9 cellular contexts compared by ENCODE assay signal in genomic region chr10:58157076-58157766, GRCh38.
DNase-seq lines count a peak whose midpoint lies in the region; ATAC-seq and TF ChIP-seq lines count a peak whose summit lies in the region.
"Had no signal": no experiment of that assay in that cellular context is flagged by ENCODE, and none has a peak within 500 bp of the region (broad histone marks: within the 10 kb centered on the region; RNA-seq: fewer than 3 reads in every experiment).

No MANE protein-coding gene starts in this region.

- intact Hi-C loops in sigmoid colon (cut with DNase I): no loop called here
- intact Hi-C loops in lower lobe of right lung (cut with DNase I): no loop called here

- H3K9me3 ChIP-seq in SJSA1 (replicated peaks) (no peaks in the 10 kb centered on the region), sigmoid colon (no peaks in the 10 kb centered on the region), lower lobe of right lung (no peaks in the 10 kb centered on the region)

- H3K4me1 ChIP-seq in SJSA1 (replicated peaks) (peaks cover 13% of the 10 kb centered on the region), sigmoid colon (no peaks in the 10 kb centered on the region), lower lobe of right lung (no peaks in the 10 kb centered on the region)

- ATAC-seq in lower lobe of right lung: no peak

- H3K36me3 ChIP-seq in SJSA1 (no peaks in the 10 kb centered on the region), sigmoid colon (no peaks in the 10 kb centered on the region), lower lobe of right lung (no peaks in the 10 kb centered on the region)

- no peak overlapping the region for H3K4me3 ChIP-seq in HL-60 (replicated peaks; ENCODE audit: insufficient read depth, low read length)
- H3K4me3 ChIP-seq in SJSA1: no peak overlapping the region
- H3K4me3 ChIP-seq in sigmoid colon: no peak overlapping the region
- H3K4me3 ChIP-seq in lower lobe of right lung: no peak overlapping the region

- no peak for TF ChIP-seq EP300 in sigmoid colon (IDR thresholded peaks at IDR 0.05)

- 59 to 71% methylated on average over 7 of the region's 7 CpGs for WGBS in sigmoid colon, 2 donors

- TF ChIP-seq CTCF in HL-60 (IDR thresholded peaks at IDR 0.05; ENCODE audit: insufficient read depth, low read length) (no peak), sigmoid colon (IDR thresholded peaks at IDR 0.05) (no peak), lower lobe of right lung (IDR thresholded peaks at IDR 0.05) (no peak)

- H3K27ac ChIP-seq in HL-60 (replicated peaks) (no peak overlapping the region), SJSA1 (0 out of 2 replicates have a peak overlapping the region, but pooled peaks have one; percentile 13), sigmoid colon (no peak overlapping the region), lower lobe of right lung (no peak overlapping the region)

- H3K27me3 ChIP-seq in HL-60 (ENCODE audit: insufficient read depth, poor library complexity, severe bottlenecking) (no peaks in the 10 kb centered on the region), SJSA1 (replicated peaks) (peaks cover 6% of the 10 kb centered on the region; the same call in 1 of the 2 replicates), sigmoid colon (no peaks in the 10 kb centered on the region), lower lobe of right lung (ENCODE audit: low read depth) (no peaks in the 10 kb centered on the region)

- no peak for TF ChIP-seq POLR2A in sigmoid colon (IDR thresholded peaks at IDR 0.05)

- DNase-seq in AG08395 (ENCODE audit: low spot score) (peak; percentile 91), HL-60 (ENCODE audit: low read depth in 1 of 2, low spot score in 1 of 2) (peak; percentile 33 to 39), SJSA1 (ENCODE audit: low read depth in 1 of 2, low spot score in 2 of 2) (peak; percentile 84), fibroblast of the conjunctiva (ENCODE audit: low read depth) (peak; percentile 88), GM19238 (ENCODE audit: insufficient read length, low spot score) (no peak), sigmoid colon (no peak), lower lobe of right lung (no peak)
- no peak for DNase-seq in activated T-cell treated with anti-CD3 and anti-CD28 coated beads, Interleukin-2, amount 50 U/mL, for 1 hour
- DNase-seq: NCI-H2171 had no signal

Comparison
In these comparisons a context has a peak if more than half of its experiments do, and no peak if none do; other contexts are left out.
1. DNase-seq: peak in AG08395 (single experiment), HL-60 (2 of 2), SJSA1 (2 of 2) and fibroblast of the conjunctiva (single experiment); none in GM19238 (single experiment), sigmoid colon (single experiment), lower lobe of right lung (single experiment) and activated T-cell treated with anti-CD3 and anti-CD28 coated beads, Interleukin-2, amount 50 U/mL, for 1 hour (single experiment).